ENCODE assay signal across 1 cellular context in genomic region chr2:129428086-129428660, GRCh38.
TF ChIP-seq lines count a peak whose summit lies in the region.

No MANE protein-coding gene starts in this region.

TF ChIP-seq in GM23338, 12 proteins besides CTCF, POLR2A, EP300 and RAD21 (continued from another document):
- TF ChIP-seq ZNF462 (CRISPR knock-in tag; IDR thresholded peaks at IDR 0.05) = no peak
- TF ChIP-seq ZNF331 (CRISPR knock-in tag; IDR thresholded peaks at IDR 0.05; ENCODE audit: low read depth) = no peak
